ENCODE assay signal across 9 cellular contexts in the genomic region with DNA sequence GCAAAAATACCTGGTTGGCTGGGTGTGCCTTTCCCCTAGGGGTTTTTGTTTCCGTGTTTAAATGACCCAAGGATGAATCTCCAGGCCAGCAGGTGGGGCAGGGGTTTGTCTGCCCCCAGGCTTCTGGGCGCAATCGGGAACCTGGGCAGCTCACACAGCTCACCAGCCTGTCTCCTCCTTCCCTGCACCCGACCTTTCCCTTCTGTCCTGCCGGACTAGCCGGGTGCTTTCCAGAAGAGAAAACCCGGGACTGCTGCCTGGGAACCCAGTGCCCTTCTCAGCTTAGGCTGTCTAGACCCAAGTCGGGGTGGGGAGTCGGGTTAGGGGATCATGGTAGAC.
DNase-seq lines count a peak whose midpoint lies in the region; ATAC-seq and TF ChIP-seq lines count a peak whose summit lies in the region.
"Had no signal": no experiment of that assay in that cellular context is flagged by ENCODE, and none has a peak within 500 bp of the region (broad histone marks: within the 10 kb centered on the region; RNA-seq: fewer than 3 reads in every experiment).

No MANE protein-coding gene starts in this region.

- H3K27me3 ChIP-seq in esophagus (ENCODE audit: control insufficient read depth in 1 of 2, insufficient read depth in 2 of 2, low read length in 2 of 2) (no peaks in the 10 kb centered on the region), testis (no peaks in the 10 kb centered on the region)

- no peak for ATAC-seq in GM19328 (IDR thresholded peaks at IDR 0.05; ENCODE audit: unreplicated experiment)

- no peak for DNase-seq in OCI-LY7 (ENCODE audit: low spot score)
- peak; percentile 38 for DNase-seq in testis
- no peak for DNase-seq in posterior vena cava (ENCODE audit: low spot score)
- no peak for DNase-seq in NCI-H128 (lab: John Stamatoyannopoulos, UW; ENCODE audit: unreplicated experiment)
- DNase-seq in AG20443 (ENCODE audit: low spot score): no peak
- DNase-seq: activated effector memory CD4-positive, alpha-beta T cell treated with Interleukin-2 at 50 U/mL for 16 hours had no signal

- TF ChIP-seq CTCF in OCI-LY7 (conservative IDR thresholded peaks at IDR 0.05; ENCODE audit: low read length): no peak
- no peak for TF ChIP-seq CTCF in testis (IDR thresholded peaks at IDR 0.05)

- no TSS peak for BruUV-seq in OCI-LY7 (replicated peaks; lab: Mats Ljungman, UMichigan)

- H3K4me3 ChIP-seq in OCI-LY7 (ENCODE audit: low read depth, low read length, poor library complexity, severe bottlenecking) (no peak overlapping the region), esophagus (ENCODE audit: low read depth in 1 of 2, low read length in 2 of 2) (peak overlapping the region; percentile 23 to 45), mesodermal cell (ENCODE audit: extremely low read depth, insufficient read depth, low read length, poor library complexity, severe bottlenecking) (peak overlapping the region; percentile 28), testis (peak overlapping the region; percentile 44 to 56)

- H2AFZ ChIP-seq in OCI-LY7 (ENCODE audit: low read length): no peak overlapping the region

- no peaks in the 10 kb centered on the region for H3K36me3 ChIP-seq in OCI-LY7 (ENCODE audit: insufficient read depth, low read length)
- H3K36me3 ChIP-seq in esophagus (ENCODE audit: control insufficient read depth in 2 of 2, insufficient read depth in 2 of 2, low read length in 1 of 2): no peaks in the 10 kb centered on the region
- H3K36me3 ChIP-seq in mesodermal cell (ENCODE audit: control insufficient read depth, insufficient read depth, low read length): peaks cover 10% of the 10 kb centered on the region
- no peaks in the 10 kb centered on the region for H3K36me3 ChIP-seq in testis (ENCODE audit: low read depth, missing control alignments)

- H3K9me2 ChIP-seq in OCI-LY7 (ENCODE audit: insufficient read depth, low read length): no peaks in the 10 kb centered on the region

- CTCF ChIA-PET in OCI-LY7 (lab: Charles Lee; ENCODE audit: unreplicated experiment): interaction anchor here (1.1 to 1.4 kb wide), 3 partner anchors 40 to 49 kb away, joined by 3 to 7 read pairs (median 4); no protein-coding TSS in a partner anchor

- H3K4me1 ChIP-seq in OCI-LY7 (ENCODE audit: insufficient read depth, low read length, poor library complexity, severe bottlenecking) (peaks cover 64% of the 10 kb centered on the region), esophagus (ENCODE audit: control insufficient read depth in 2 of 2, insufficient read depth in 2 of 2, low read length in 1 of 2) (peaks cover 9 to 33% of the 10 kb centered on the region in 2 donors), mesodermal cell (ENCODE audit: control insufficient read depth, insufficient read depth, low read length, poor library complexity, severe bottlenecking) (peaks cover 45% of the 10 kb centered on the region), testis (peaks cover 59% of the 10 kb centered on the region)

- TF ChIP-seq POLR2A in testis (IDR thresholded peaks at IDR 0.05): no peak

- H3K79me2 ChIP-seq in OCI-LY7 (ENCODE audit: insufficient read depth, low read depth, low read length): no peaks in the 10 kb centered on the region

- no peaks in the 10 kb centered on the region for H4K20me1 ChIP-seq in OCI-LY7 (ENCODE audit: insufficient read depth, low read length)

- POLR2A ChIA-PET in OCI-LY7 (lab: Charles Lee): interaction anchor here (0.6 kb wide), 1 partner anchor 208 kb away, joined by 3 read pairs; no protein-coding TSS in a partner anchor

- H3K9me3 ChIP-seq in OCI-LY7 (ENCODE audit: low read length) (no peaks in the 10 kb centered on the region), esophagus (ENCODE audit: control insufficient read depth in 2 of 2, insufficient read depth in 1 of 2, low read depth in 1 of 2, low read length in 1 of 2) (no peaks in the 10 kb centered on the region), mesodermal cell (ENCODE audit: control insufficient read depth, low read length) (no peaks in the 10 kb centered on the region), testis (no peaks in the 10 kb centered on the region)

- peak overlapping the region; percentile 6; the same call in 1 of the 2 replicates for H3K4me2 ChIP-seq in OCI-LY7 (ENCODE audit: low read length)

- 22 to 27% methylated on average over 9 of the region's 9 CpGs for WGBS in esophagus, 2 donors
- 12 to 13% methylated on average over 6 to 8 of the region's 9 CpGs for WGBS in mesodermal cell (ENCODE audit: insufficient coverage in 2 of 2), 2 experiments
- 16 to 28% methylated on average over 7 to 9 of the region's 9 CpGs for WGBS in testis, 2 donors

- intact Hi-C loops in OCI-LY7 (cut with micrococcal nuclease; ENCODE audit: unreplicated experiment) (no loop called here), testis (cut with DNase I; ENCODE audit: low total_unique reads) (no loop called here), posterior vena cava (cut with DNase I) (loop anchor here in 1 of 2 donors (5.0 kb wide), 1 partner anchor 188 kb away; no protein-coding TSS in a partner anchor)

- no peak overlapping the region for H3K27ac ChIP-seq in OCI-LY7 (ENCODE audit: low read depth, low read length, poor library complexity, severe bottlenecking)
- H3K27ac ChIP-seq in esophagus (ENCODE audit: low read depth in 2 of 2, low read length in 1 of 2): peak overlapping the region; percentile 38 to 78
- peak overlapping the region; percentile 62 for H3K27ac ChIP-seq in mesodermal cell (ENCODE audit: low read depth, low read length, severe bottlenecking)
- peak overlapping the region; percentile 86 to 91 for H3K27ac ChIP-seq in testis
